15 cellular contexts compared by ENCODE assay signal in the genomic region with DNA sequence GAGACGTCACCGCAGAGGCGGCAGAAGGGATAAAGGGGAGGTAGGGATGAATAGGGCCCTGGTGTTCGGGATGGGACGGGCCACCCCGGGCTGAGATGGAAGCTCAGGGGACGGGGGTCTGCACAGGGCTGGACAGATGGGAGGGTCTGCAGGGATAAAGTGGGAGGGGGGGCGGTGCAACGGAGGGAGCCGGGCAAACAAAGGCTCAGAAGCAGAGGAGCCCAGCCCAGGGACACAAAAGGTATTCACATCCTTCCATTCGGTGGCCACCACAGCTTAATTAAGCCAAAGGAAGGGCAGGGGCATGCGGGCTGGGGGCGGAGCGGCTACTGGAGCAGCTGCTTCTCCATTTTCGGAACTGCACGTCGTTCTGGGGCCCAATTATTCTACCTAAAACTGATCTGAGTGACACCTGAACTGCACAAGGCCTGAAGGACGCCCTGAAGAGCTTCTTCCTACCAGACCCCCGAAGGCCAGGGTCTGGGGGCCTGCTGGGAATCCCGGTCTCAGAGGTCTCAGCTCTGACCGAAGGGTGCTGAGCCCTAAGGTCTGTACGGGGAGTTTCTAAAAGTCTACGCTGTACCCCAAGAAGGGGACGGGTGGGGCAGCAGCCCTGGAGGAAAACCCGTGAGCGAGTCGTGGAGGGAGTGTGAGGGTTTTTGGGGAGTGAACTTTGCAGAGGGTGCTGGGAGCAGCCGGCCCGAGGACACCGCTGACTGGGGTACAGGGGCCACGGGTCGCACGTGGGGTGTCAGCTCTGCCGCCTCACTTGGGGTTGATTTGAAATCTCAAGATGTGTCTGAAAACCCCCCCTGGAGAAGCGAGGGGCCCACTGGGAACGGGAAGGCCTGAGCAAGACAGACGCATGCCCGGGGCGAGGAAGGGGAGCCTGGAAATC.
"Had no signal": no experiment of that assay in that cellular context is flagged by ENCODE, and none has a peak within 500 bp of the region (broad histone marks: within the 10 kb centered on the region; RNA-seq: fewer than 3 reads in every experiment).

No MANE protein-coding gene starts in this region.

- H3K9ac ChIP-seq: parathyroid adenoma had no signal

- H3K4me3 ChIP-seq: adrenal gland, transverse colon had no signal

- H3K4me1 ChIP-seq: adrenal gland, parathyroid adenoma, transverse colon had no signal

- H3K4me3 Mint-ChIP-seq: activated CD8-positive, alpha-beta T cell treated with anti-CD3 and anti-CD28 coated beads for 36 hours; activated naive CD4-positive, alpha-beta T cell treated with anti-CD3 and anti-CD28 coated beads, Interleukin-2, amount 10 ng/mL, durations not matched to agents 7 days and 5 days; central memory CD8-positive, alpha-beta T cell; dendritic cell treated with granulocyte-macrophage colony-stimulating factor and Interleukin-4, amounts not matched to agents 40 ng/mL and 50 ng/mL, for 4 days; immature natural killer cell; memory B cell; stimulated activated naive B cell treated with anti-CD40 and anti-IgM and Interleukin-4, amounts not matched to agents 10 μg/mL and 1 μg/mL and 100 μg/mL, for 72 hours had no signal

- H3K36me3 ChIP-seq: adrenal gland, transverse colon had no signal

- H3K27ac Mint-ChIP-seq: activated CD8-positive, alpha-beta T cell treated with anti-CD3 and anti-CD28 coated beads for 36 hours; activated naive CD4-positive, alpha-beta T cell treated with anti-CD3 and anti-CD28 coated beads, Interleukin-2, amount 10 ng/mL, durations not matched to agents 7 days and 5 days; dendritic cell treated with granulocyte-macrophage colony-stimulating factor and Interleukin-4, amounts not matched to agents 40 ng/mL and 50 ng/mL, for 4 days; immature natural killer cell; memory B cell; stimulated activated naive B cell treated with anti-CD40 and anti-IgM and Interleukin-4, amounts not matched to agents 10 μg/mL and 1 μg/mL and 100 μg/mL, for 72 hours had no signal

- H2AFZ ChIP-seq: parathyroid adenoma had no signal

- H3K79me2 ChIP-seq: parathyroid adenoma had no signal

- H3K9me3 ChIP-seq: adrenal gland, transverse colon had no signal

- DNase-seq: activated CD8-positive, alpha-beta memory T cell treated with anti-CD3 and anti-CD28 coated beads, Interleukin-2, amount 50 U/mL, for 48 hours; activated CD8-positive, alpha-beta T cell treated with anti-CD3 and anti-CD28 coated beads for 36 hours; activated naive CD4-positive, alpha-beta T cell treated with anti-CD3 and anti-CD28 coated beads, Interleukin-2, amount 10 ng/mL, durations not matched to agents 7 days and 5 days; immature natural killer cell; SIG-M5; small intestine; stimulated activated CD4-positive, alpha-beta T cell treated with anti-CD3 and anti-CD28 coated beads, Interleukin-1b, Interleukin-23, amount 100 ng/mL, for 48 hours; stimulated activated naive B cell treated with anti-CD40 and anti-IgM and Interleukin-4, amounts not matched to agents 10 μg/mL and 1 μg/mL and 100 μg/mL, for 72 hours; transverse colon had no signal

- ATAC-seq: activated CD8-positive, alpha-beta T cell treated with anti-CD3 and anti-CD28 coated beads for 36 hours; left lobe of liver; stimulated activated naive B cell treated with anti-CD40 and anti-IgM and Interleukin-4, amounts not matched to agents 10 μg/mL and 1 μg/mL and 100 μg/mL, for 72 hours had no signal

- H3K27ac ChIP-seq: adrenal gland, parathyroid adenoma, transverse colon had no signal

- H3K4me1 Mint-ChIP-seq: memory B cell had no signal

- H3K9me3 Mint-ChIP-seq: activated CD8-positive, alpha-beta T cell treated with anti-CD3 and anti-CD28 coated beads for 36 hours; activated naive CD4-positive, alpha-beta T cell treated with anti-CD3 and anti-CD28 coated beads, Interleukin-2, amount 10 ng/mL, durations not matched to agents 7 days and 5 days; central memory CD8-positive, alpha-beta T cell; dendritic cell treated with granulocyte-macrophage colony-stimulating factor and Interleukin-4, amounts not matched to agents 40 ng/mL and 50 ng/mL, for 4 days; immature natural killer cell; stimulated activated naive B cell treated with anti-CD40 and anti-IgM and Interleukin-4, amounts not matched to agents 10 μg/mL and 1 μg/mL and 100 μg/mL, for 72 hours had no signal

- H3K36me3 Mint-ChIP-seq: activated naive CD4-positive, alpha-beta T cell treated with anti-CD3 and anti-CD28 coated beads, Interleukin-2, amount 10 ng/mL, durations not matched to agents 7 days and 5 days; immature natural killer cell; memory B cell; stimulated activated naive B cell treated with anti-CD40 and anti-IgM and Interleukin-4, amounts not matched to agents 10 μg/mL and 1 μg/mL and 100 μg/mL, for 72 hours had no signal
